8 cellular contexts compared by ENCODE assay signal in genomic region chr16:3717235-3718018, GRCh38. TPM values are rescaled to one million over a fixed set of nuclear protein-coding genes. Genes with fewer than 3 reads are reported as not detected.
DNase-seq lines count a peak whose midpoint lies in the region; ATAC-seq and TF ChIP-seq lines count a peak whose summit lies in the region.

Gene TRAP1, minus strand, starts transcription at chr16:3717524. Its CDS starts 16 bp downstream, at chr16:3717508.

- H3K27me3 ChIP-seq in fibroblast of lung (ENCODE audit: control insufficient read depth, insufficient read depth, low read length): no peaks in the 10 kb centered on the region

- peak within 1 kb of the TSS; percentile 88 for H2AFZ ChIP-seq in fibroblast of lung (ENCODE audit: low read length)

- peaks cover 0 to 1% (median 0%) of the 10 kb centered on the region in 3 donors for H3K9me3 Mint-ChIP-seq in IgD-negative memory B cell
- no peaks in the 10 kb centered on the region for H3K9me3 Mint-ChIP-seq in naive thymus-derived CD8-positive, alpha-beta T cell
- H3K9me3 Mint-ChIP-seq in stimulated activated memory B cell treated with anti-CD40 and anti-IgM and Interleukin-4, amounts not matched to agents 10 μg/mL and 1 μg/mL and 100 μg/mL, for 72 hours: no peaks in the 10 kb centered on the region

- peak within 1 kb of the TSS; percentile 87 to 94 (median 93) for H3K27ac Mint-ChIP-seq in IgD-negative memory B cell
- H3K27ac Mint-ChIP-seq in naive thymus-derived CD8-positive, alpha-beta T cell: peak within 1 kb of the TSS; percentile 75 to 97 (median 94)
- H3K27ac Mint-ChIP-seq in stimulated activated memory B cell treated with anti-CD40 and anti-IgM and Interleukin-4, amounts not matched to agents 10 μg/mL and 1 μg/mL and 100 μg/mL, for 72 hours: peak within 1 kb of the TSS; percentile 92

- H3K9ac ChIP-seq in fibroblast of lung (ENCODE audit: insufficient read depth, low read length): peak within 1 kb of the TSS; percentile 81

- peak; percentile 23 for DNase-seq in DMS 273 treated with DMSO at 0.1 percent for 48 hours (lab: John Stamatoyannopoulos, UW)
- DNase-seq in RKO (ENCODE audit: low spot score): peak; percentile 85
- peak; percentile 83 to 87 for DNase-seq in activated T-helper 1 cell treated with anti-CD3 and anti-CD28 coated beads, Interleukin-2, amount 50 U/mL, for 16 hours (ENCODE audit: low read depth in 1 of 2, low spot score in 1 of 2)
- peak; percentile 73 to 81 for DNase-seq in fibroblast of lung (ENCODE audit: low read depth in 2 of 2)
- DNase-seq in naive thymus-derived CD8-positive, alpha-beta T cell: peak; percentile 81 to 97 (median 90)

- H3K4me2 ChIP-seq in fibroblast of lung (ENCODE audit: extremely low read depth, insufficient read depth, low read length): peak within 1 kb of the TSS; percentile 99

- H3K79me2 ChIP-seq in fibroblast of lung (ENCODE audit: control insufficient read depth, insufficient read depth, low read length): peaks cover 26% of the 10 kb centered on the region

- no peaks in the 10 kb centered on the region for H3K27me3 Mint-ChIP-seq in IgD-negative memory B cell
- no peaks in the 10 kb centered on the region for H3K27me3 Mint-ChIP-seq in naive thymus-derived CD8-positive, alpha-beta T cell
- no peaks in the 10 kb centered on the region for H3K27me3 Mint-ChIP-seq in stimulated activated memory B cell treated with anti-CD40 and anti-IgM and Interleukin-4, amounts not matched to agents 10 μg/mL and 1 μg/mL and 100 μg/mL, for 72 hours

- no peak for TF ChIP-seq CTCF in fibroblast of lung (conservative IDR thresholded peaks at IDR 0.05 in 1 of 2, IDR thresholded peaks at IDR 0.05 in 1 of 2; ENCODE audit: low read depth in 1 of 2, low read length in 2 of 2)

- H3K27ac ChIP-seq in fibroblast of lung (ENCODE audit: insufficient read depth, low read length): peak within 1 kb of the TSS; percentile 87

- H3K4me3 Mint-ChIP-seq in IgD-negative memory B cell: peak within 1 kb of the TSS; percentile 91 to 97 (median 94)
- H3K4me3 Mint-ChIP-seq in naive thymus-derived CD8-positive, alpha-beta T cell: peak within 1 kb of the TSS; percentile 82 to 95 (median 90)
- H3K4me3 Mint-ChIP-seq in stimulated activated memory B cell treated with anti-CD40 and anti-IgM and Interleukin-4, amounts not matched to agents 10 μg/mL and 1 μg/mL and 100 μg/mL, for 72 hours: peak within 1 kb of the TSS; percentile 88

- peak; percentile 76 for ATAC-seq in GM21526 (IDR thresholded peaks at IDR 0.05; ENCODE audit: low FRiP score, unreplicated experiment)
- ATAC-seq in naive thymus-derived CD8-positive, alpha-beta T cell: peak; percentile 97
- ATAC-seq in stimulated activated memory B cell treated with anti-CD40 and anti-IgM and Interleukin-4, amounts not matched to agents 10 μg/mL and 1 μg/mL and 100 μg/mL, for 72 hours: peak; percentile 98

- H3K4me3 ChIP-seq in fibroblast of lung (replicated peaks in 1 of 4; ENCODE audit: control extremely low read depth in 1 of 4, insufficient read depth in 1 of 4, low read depth in 3 of 4, low read length in 4 of 4): peak within 1 kb of the TSS; percentile 82 to 95 (median 90)

- H4K20me1 ChIP-seq in fibroblast of lung (ENCODE audit: control insufficient read depth, extremely low read depth, insufficient read depth, low read length): no peaks in the 10 kb centered on the region

- peaks cover 17 to 25% (median 20%) of the 10 kb centered on the region in 3 donors for H3K4me1 Mint-ChIP-seq in IgD-negative memory B cell
- H3K4me1 Mint-ChIP-seq in naive thymus-derived CD8-positive, alpha-beta T cell: peaks cover 18 to 48% (median 39%) of the 10 kb centered on the region in 4 donors
- H3K4me1 Mint-ChIP-seq in stimulated activated memory B cell treated with anti-CD40 and anti-IgM and Interleukin-4, amounts not matched to agents 10 μg/mL and 1 μg/mL and 100 μg/mL, for 72 hours: peaks cover 39% of the 10 kb centered on the region

- POLR2A ChIA-PET in naive thymus-derived CD8-positive, alpha-beta T cell (lab: Charles Lee): interaction anchor here (0.6 to 1.4 kb wide), 14 partner anchors 14 to 554 kb away, joined by 3 to 7 read pairs (median 3); partner anchors contain the start of gene CREBBP

- no peaks in the 10 kb centered on the region for H3K36me3 Mint-ChIP-seq in IgD-negative memory B cell
- H3K36me3 Mint-ChIP-seq in naive thymus-derived CD8-positive, alpha-beta T cell: peaks cover 0 to 16% (median 0%) of the 10 kb centered on the region in 3 donors
- peaks cover 17% of the 10 kb centered on the region for H3K36me3 Mint-ChIP-seq in stimulated activated memory B cell treated with anti-CD40 and anti-IgM and Interleukin-4, amounts not matched to agents 10 μg/mL and 1 μg/mL and 100 μg/mL, for 72 hours

- H3K9me3 ChIP-seq in fibroblast of lung (ENCODE audit: control insufficient read depth, insufficient read depth, low read depth, low read length): no peaks in the 10 kb centered on the region

- peaks cover 9% of the 10 kb centered on the region for H3K4me1 ChIP-seq in fibroblast of lung (ENCODE audit: control insufficient read depth, extremely low read depth, insufficient read depth, low read length)

- H3K36me3 ChIP-seq in fibroblast of lung (ENCODE audit: control insufficient read depth, insufficient read depth, low read length): peaks cover 8% of the 10 kb centered on the region

RNA-seq across cellular contexts. Expression of gene TRAP1, which starts in this region (rescaled TPM):
- polyA plus RNA-seq in IgD-negative memory B cell (62.7 TPM), fibroblast of lung (52.1 and 110 TPM in 2 replicates)
- total RNA-seq in fibroblast of lung: 42.6 and 97.8 TPM in 2 replicates
- 66.5 and 130 TPM in 2 replicates for polyA plus RNA-seq in fibroblast of lung (2012)
- polyA minus RNA-seq in fibroblast of lung (ENCODE audit: low replicate concordance): 304 and 369 TPM in 2 replicates
- 100 to 1,000 TPM; 155 to 158 TPM for total RNA-seq in naive thymus-derived CD8-positive, alpha-beta T cell
- polyA plus RNA-seq in naive thymus-derived CD8-positive, alpha-beta T cell: 10 to 100 TPM; 57.1 to 79.1 (median 58.6) TPM

Comparison
In these comparisons a context has a peak if more than half of its experiments do, and no peak if none do; other contexts are left out.
1. Peak in every context shown above with its lines: DNase-seq, ATAC-seq, H3K4me3 ChIP-seq and H3K27ac ChIP-seq.
2. DNase-seq: peak in every context shown above with its lines; median percentile 90 in naive thymus-derived CD8-positive, alpha-beta T cell; 85 in RKO; 85 in activated T-helper 1 cell treated with anti-CD3 and anti-CD28 coated beads, Interleukin-2, amount 50 U/mL, for 16 hours; 77 in fibroblast of lung; 23 in DMS 273 treated with DMSO at 0.1 percent for 48 hours.